In the genomic region with DNA sequence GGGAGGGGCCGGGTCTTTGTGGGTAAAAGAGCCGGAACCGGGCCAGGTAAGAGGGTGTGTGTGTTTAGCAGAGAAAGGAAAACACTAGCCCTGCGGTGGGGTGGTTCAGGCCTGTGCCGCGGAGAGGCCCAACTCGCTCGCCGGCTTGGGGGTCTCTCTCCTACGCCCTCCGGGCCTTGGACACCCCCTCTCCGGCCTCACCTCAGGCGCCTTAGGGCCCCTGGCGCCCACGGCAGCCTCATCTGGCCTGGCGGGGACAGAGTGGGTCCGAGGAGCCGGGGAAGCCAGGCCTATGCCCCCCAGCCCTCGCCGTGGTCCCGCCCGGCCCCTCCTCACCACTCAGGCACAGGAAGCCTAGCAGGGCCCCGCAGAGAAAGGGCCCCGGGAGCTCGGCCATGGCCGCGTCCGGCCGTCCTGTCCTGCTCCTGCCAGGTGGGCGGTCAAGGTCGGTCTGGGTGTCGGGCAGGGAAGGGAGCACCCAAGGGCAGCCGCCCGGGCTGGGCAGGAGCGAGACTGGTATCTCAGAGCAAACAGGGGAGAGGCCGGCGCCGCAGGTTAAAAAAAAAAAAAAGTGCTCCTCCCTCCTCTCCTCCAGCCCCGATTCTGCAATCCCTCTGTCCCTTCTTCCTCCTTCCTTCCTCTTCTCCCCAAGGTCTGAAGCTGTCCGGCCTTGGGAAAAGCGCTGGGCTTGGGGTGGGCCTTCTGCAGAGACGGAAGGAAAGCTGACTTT, we compare ENCODE assay signal across 14 cellular contexts. TPM values are rescaled to one million over a fixed set of nuclear protein-coding genes. Genes with fewer than 3 reads are reported as not detected.
DNase-seq lines count a peak whose midpoint lies in the region; ATAC-seq and TF ChIP-seq lines count a peak whose summit lies in the region.
"Had no signal": no experiment of that assay in that cellular context is flagged by ENCODE, and none has a peak within 500 bp of the region (broad histone marks: within the 10 kb centered on the region; RNA-seq: fewer than 3 reads in every experiment).

A gene with protein sequence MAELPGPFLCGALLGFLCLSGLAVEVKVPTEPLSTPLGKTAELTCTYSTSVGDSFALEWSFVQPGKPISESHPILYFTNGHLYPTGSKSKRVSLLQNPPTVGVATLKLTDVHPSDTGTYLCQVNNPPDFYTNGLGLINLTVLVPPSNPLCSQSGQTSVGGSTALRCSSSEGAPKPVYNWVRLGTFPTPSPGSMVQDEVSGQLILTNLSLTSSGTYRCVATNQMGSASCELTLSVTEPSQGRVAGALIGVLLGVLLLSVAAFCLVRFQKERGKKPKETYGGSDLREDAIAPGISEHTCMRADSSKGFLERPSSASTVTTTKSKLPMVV (minus strand): TSS at position 515 of the 730 bp plus-strand sequence. CDS start 118 bp downstream, at position 397.

- peaks cover 8% of the 10 kb centered on the region for H3K4me1 Mint-ChIP-seq in activated naive CD8-positive, alpha-beta T cell (ENCODE audit: low read depth)
- H3K4me1 Mint-ChIP-seq in CD14-positive monocyte, result peaks cover 49% of the 10 kb centered on the region

- TF ChIP-seq RAD21 in SK-N-SH (IDR thresholded peaks at IDR 0.05; ENCODE audit: low read length), result no peak

- H3K27me3 ChIP-seq in SK-N-SH (ENCODE audit: insufficient read depth), result no peaks in the 10 kb centered on the region
- H3K27me3 ChIP-seq: testis had no signal

- no peaks in the 10 kb centered on the region for H3K79me2 ChIP-seq in SK-N-SH (ENCODE audit: insufficient read depth)

- 85% methylated on average over 24 of the region's 42 CpGs for WGBS in SK-N-SH (ENCODE audit: low lambda C conversion rate)

- H3K9ac ChIP-seq in SK-N-SH, result no peak within 1 kb of the TSS

- peaks cover 6% of the 10 kb centered on the region for H3K27me3 Mint-ChIP-seq in activated naive CD8-positive, alpha-beta T cell
- H3K27me3 Mint-ChIP-seq in CD14-positive monocyte (ENCODE audit: low read depth in 3 of 3), result peaks cover 14 to 25% (median 14%) of the 10 kb centered on the region in 3 donors

- no peak within 1 kb of the TSS for H3K4me2 ChIP-seq in SK-N-SH

- H2AFZ ChIP-seq in SK-N-SH (ENCODE audit: low read depth), result no peak within 1 kb of the TSS

- H3K27ac Mint-ChIP-seq in activated naive CD8-positive, alpha-beta T cell, result peak within 1 kb of the TSS; percentile 61
- H3K27ac Mint-ChIP-seq in CD14-positive monocyte, result no peak within 1 kb of the TSS

- H3K4me3 Mint-ChIP-seq in activated naive CD8-positive, alpha-beta T cell, result peak within 1 kb of the TSS; percentile 58
- H3K4me3 Mint-ChIP-seq in CD14-positive monocyte, result peak within 1 kb of the TSS in 1 of 2 donors; percentile 76

- POLR2A ChIA-PET in SK-N-SH (lab: Yijun Ruan, JAX), result interaction anchor here (0.7 kb wide), 1 partner anchor 10 kb away, joined by 3 read pairs; no protein-coding TSS in a partner anchor

- no peak within 1 kb of the TSS for H3K27ac ChIP-seq in SK-N-SH (ENCODE audit: low read depth in 2 of 2, low read length in 1 of 2)
- H3K27ac ChIP-seq: testis had no signal

- H3K9me3 ChIP-seq in SK-N-SH, result no peaks in the 10 kb centered on the region
- H3K9me3 ChIP-seq: testis had no signal

- DNase-seq in SK-N-SH (peak; percentile 32), left colon (peak in 1 of 2 donors; percentile 70), retina (peak; percentile 40), CD14-positive monocyte (ENCODE audit: low spot score) (no peak), NCI-H1417 treated with DMSO at 0.1 percent for 48 hours (lab: John Stamatoyannopoulos, UW) (no peak)
- DNase-seq: 8988T; activated CD4-positive, alpha-beta T cell treated with anti-CD3 and anti-CD28 coated beads for 4 hours; activated effector memory CD4-positive, alpha-beta T cell treated with anti-CD3 and anti-CD28 coated beads, Interleukin-2, amount 50 U/mL, for 16 hours; MM.1S; testis had no signal

- H3K36me3 Mint-ChIP-seq in activated naive CD8-positive, alpha-beta T cell, result no peaks in the 10 kb centered on the region
- H3K36me3 Mint-ChIP-seq in CD14-positive monocyte, result no peaks in the 10 kb centered on the region

- TF ChIP-seq CTCF in SK-N-SH (IDR thresholded peaks at IDR 0.05), result no peak
- no peak for TF ChIP-seq CTCF in CD14-positive monocyte (IDR thresholded peaks at IDR 0.05)

- H3K36me3 ChIP-seq in SK-N-SH (replicated peaks in 1 of 2; ENCODE audit: control insufficient read depth in 1 of 2, insufficient read depth in 2 of 2, low read length in 1 of 2), result no peaks in the 10 kb centered on the region

- no peak for ATAC-seq in SK-N-SH treated with all-trans-retinoic acid at 6 μM for 48 hours
- ATAC-seq in left colon, result peak; percentile 78
- ATAC-seq in HG03565 (IDR thresholded peaks at IDR 0.05; ENCODE audit: unreplicated experiment), result no peak

- TF ChIP-seq EP300 in SK-N-SH (IDR thresholded peaks at IDR 0.05; ENCODE audit: borderline replicate concordance in 1 of 2, low read depth in 1 of 2, low read length in 1 of 2), result no peak

- H3K4me1 ChIP-seq in SK-N-SH (ENCODE audit: control insufficient read depth in 1 of 2, insufficient read depth in 2 of 2, low read depth in 1 of 2, low read length in 1 of 2), result no peaks in the 10 kb centered on the region

- no peaks in the 10 kb centered on the region for H4K20me1 ChIP-seq in SK-N-SH (ENCODE audit: insufficient read depth)

- intact Hi-C loops in left colon (cut with DNase I, micrococcal nuclease), result no loop called here
- intact Hi-C loops in CD14-positive monocyte (cut with micrococcal nuclease), result no loop called here

- H3K9me3 Mint-ChIP-seq in activated naive CD8-positive, alpha-beta T cell (ENCODE audit: low read depth), result no peaks in the 10 kb centered on the region
- H3K9me3 Mint-ChIP-seq in CD14-positive monocyte, result peaks cover 0 to 2% (median 0%) of the 10 kb centered on the region in 7 donors

- CTCF ChIA-PET in SK-N-SH (lab: Yijun Ruan, JAX), result interaction anchor here (0.7 to 5.3 kb wide), 9 partner anchors 11 to 125 kb away, joined by 3 to 31 read pairs (median 4); a partner anchor contains a TSS

- H3K4me3 ChIP-seq in SK-N-SH (ENCODE audit: low read depth in 2 of 2, low read length in 1 of 2), result no peak within 1 kb of the TSS
- H3K4me3 ChIP-seq: coronary artery had no signal

- peaks cover 6% of the 10 kb centered on the region for H3F3A ChIP-seq in SK-N-SH (replicated peaks; ENCODE audit: insufficient read depth)

- H3K9me2 ChIP-seq in SK-N-SH, result no peaks in the 10 kb centered on the region

TF ChIP-seq in SK-N-SH, 30 proteins besides CTCF, POLR2A, EP300 and RAD21 (continues in another document):
- no peak for TF ChIP-seq EZH2phosphoT487 (IDR thresholded peaks at IDR 0.05; ENCODE audit: borderline replicate concordance, low read depth)
- no peak for TF ChIP-seq GABPA (IDR thresholded peaks at IDR 0.05; ENCODE audit: low read depth)
- TF ChIP-seq POLR2AphosphoS5 (IDR thresholded peaks at IDR 0.05; ENCODE audit: low read depth, low read length), result no peak
- TF ChIP-seq SIN3A (IDR thresholded peaks at IDR 0.05; ENCODE audit: borderline replicate concordance, low read depth, low read length), result no peak
- no peak for TF ChIP-seq NRF1 (IDR thresholded peaks at IDR 0.05; ENCODE audit: low read depth, low read length)
- TF ChIP-seq, protein P1, sequence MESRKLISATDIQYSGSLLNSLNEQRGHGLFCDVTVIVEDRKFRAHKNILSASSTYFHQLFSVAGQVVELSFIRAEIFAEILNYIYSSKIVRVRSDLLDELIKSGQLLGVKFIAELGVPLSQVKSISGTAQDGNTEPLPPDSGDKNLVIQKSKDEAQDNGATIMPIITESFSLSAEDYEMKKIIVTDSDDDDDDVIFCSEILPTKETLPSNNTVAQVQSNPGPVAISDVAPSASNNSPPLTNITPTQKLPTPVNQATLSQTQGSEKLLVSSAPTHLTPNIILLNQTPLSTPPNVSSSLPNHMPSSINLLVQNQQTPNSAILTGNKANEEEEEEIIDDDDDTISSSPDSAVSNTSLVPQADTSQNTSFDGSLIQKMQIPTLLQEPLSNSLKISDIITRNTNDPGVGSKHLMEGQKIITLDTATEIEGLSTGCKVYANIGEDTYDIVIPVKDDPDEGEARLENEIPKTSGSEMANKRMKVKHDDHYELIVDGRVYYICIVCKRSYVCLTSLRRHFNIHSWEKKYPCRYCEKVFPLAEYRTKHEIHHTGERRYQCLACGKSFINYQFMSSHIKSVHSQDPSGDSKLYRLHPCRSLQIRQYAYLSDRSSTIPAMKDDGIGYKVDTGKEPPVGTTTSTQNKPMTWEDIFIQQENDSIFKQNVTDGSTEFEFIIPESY (IDR thresholded peaks at IDR 0.05; ENCODE audit: borderline replicate concordance, low read depth), result no peak
- TF ChIP-seq CHD2 (IDR thresholded peaks at IDR 0.05; ENCODE audit: low read length, partially characterized antibody), result no peak
- TF ChIP-seq FOXJ3 (CRISPR knock-in tag; IDR thresholded peaks at IDR 0.05), result no peak

TF ChIP-seq in SK-N-SH treated with all-trans-retinoic acid at 6 μM for 48 hours, 23 proteins besides CTCF, POLR2A, EP300 and RAD21 (continues in another document):
- TF ChIP-seq GLIS3 (CRISPR knock-in tag; IDR thresholded peaks at IDR 0.05) (no peak), ZFP30 (CRISPR knock-in tag; IDR thresholded peaks at IDR 0.05) (no peak)
- TF ChIP-seq, protein P2, sequence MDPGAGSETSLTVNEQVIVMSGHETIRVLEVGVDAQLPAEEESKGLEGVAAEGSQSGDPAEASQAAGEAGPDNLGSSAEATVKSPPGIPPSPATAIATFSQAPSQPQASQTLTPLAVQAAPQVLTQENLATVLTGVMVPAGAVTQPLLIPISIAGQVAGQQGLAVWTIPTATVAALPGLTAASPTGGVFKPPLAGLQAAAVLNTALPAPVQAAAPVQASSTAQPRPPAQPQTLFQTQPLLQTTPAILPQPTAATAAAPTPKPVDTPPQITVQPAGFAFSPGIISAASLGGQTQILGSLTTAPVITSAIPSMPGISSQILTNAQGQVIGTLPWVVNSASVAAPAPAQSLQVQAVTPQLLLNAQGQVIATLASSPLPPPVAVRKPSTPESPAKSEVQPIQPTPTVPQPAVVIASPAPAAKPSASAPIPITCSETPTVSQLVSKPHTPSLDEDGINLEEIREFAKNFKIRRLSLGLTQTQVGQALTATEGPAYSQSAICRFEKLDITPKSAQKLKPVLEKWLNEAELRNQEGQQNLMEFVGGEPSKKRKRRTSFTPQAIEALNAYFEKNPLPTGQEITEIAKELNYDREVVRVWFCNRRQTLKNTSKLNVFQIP (CRISPR knock-in tag; IDR thresholded peaks at IDR 0.05; ENCODE audit: borderline replicate concordance, low read depth), result no peak

RNA-seq across cellular contexts. Expression of the gene that starts here (rescaled TPM):
- 0.06 TPM in 1 of 2 replicates, not detected in the other for polyA plus RNA-seq in SK-N-SH (2012; rRNA removed)
- polyA plus RNA-seq in SK-N-SH (2012; cell fraction: cytosol; rRNA removed), result not detected in 2 replicates
- polyA plus RNA-seq in SK-N-SH (2012; cell fraction: nucleus; rRNA removed), result 0.07 and 0.08 TPM in 2 replicates
- total RNA-seq in left colon, result 100 to 1,000 TPM; 176 to 228 TPM
- not detected for polyA plus RNA-seq in CD14-positive monocyte

Comparison
In these comparisons a context has a peak if more than half of its experiments do, and no peak if none do; other contexts are left out.
1. Peak in DNase-seq in SK-N-SH; RNA of the gene not detected or under 1 TPM.